1 cellular context compared by ENCODE assay signal in genomic region chr4:134365852-134366251, GRCh38.
TF ChIP-seq lines count a peak whose summit lies in the region.

No MANE protein-coding gene starts in this region.

TF ChIP-seq in IMR-90, 13 proteins besides CTCF, POLR2A, EP300 and RAD21 (continued from another document):
- TF ChIP-seq ELK1 (IDR thresholded peaks at IDR 0.05; ENCODE audit: borderline replicate concordance, low read depth, low read length), result no peak
